24 cellular contexts compared by ENCODE assay signal in the genomic region with DNA sequence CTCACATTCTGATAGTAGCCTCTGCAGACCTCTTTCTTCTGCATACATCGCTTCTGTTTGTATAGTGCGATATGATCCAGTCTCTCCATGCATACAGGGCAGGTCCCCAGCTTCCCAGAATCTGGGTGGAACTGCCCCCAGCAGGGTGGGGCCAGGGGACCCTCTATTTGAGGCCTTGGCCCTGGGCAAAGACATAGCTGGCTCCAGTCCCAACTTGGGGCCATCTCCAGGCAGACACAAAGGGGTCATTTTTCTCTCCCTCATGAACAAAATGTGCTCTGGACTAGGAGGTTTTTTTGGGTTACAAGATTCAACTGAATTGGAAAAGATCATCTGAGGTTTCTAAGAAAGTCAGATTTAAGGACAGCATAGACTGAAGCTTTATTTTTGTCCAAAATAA.
"Had no signal": no experiment of that assay in that cellular context is flagged by ENCODE, and none has a peak within 500 bp of the region (broad histone marks: within the 10 kb centered on the region; RNA-seq: fewer than 3 reads in every experiment).

No MANE protein-coding gene starts in this region.

- H3K4me1 ChIP-seq: foreskin keratinocyte, psoas muscle, upper lobe of left lung had no signal

- ATAC-seq: activated CD4-positive, alpha-beta T cell treated with anti-CD3 and anti-CD28 coated beads for 36 hours; foreskin keratinocyte; left ventricle myocardium superior; natural killer cell treated with Interleukin-12 subunit alpha and Interleukin-12 subunit beta and Interleukin-15 and Interleukin-18, amount 100 ng/mL, for 72 hours; psoas muscle; right cardiac atrium; stimulated activated memory B cell treated with anti-CD40 and anti-IgM and Interleukin-4, amounts not matched to agents 10 μg/mL and 1 μg/mL and 100 μg/mL, for 72 hours; WTC11 had no signal

- H3K9me3 ChIP-seq: ovary, thoracic aorta, upper lobe of left lung had no signal

- H3K27ac Mint-ChIP-seq: activated CD4-positive, alpha-beta T cell treated with anti-CD3 and anti-CD28 coated beads for 36 hours; activated naive CD8-positive, alpha-beta T cell treated with anti-CD3 and anti-CD28 coated beads, Interleukin-2, amount 10 ng/mL, durations not matched to agents 7 days and 5 days; natural killer cell treated with Interleukin-12 subunit alpha and Interleukin-12 subunit beta and Interleukin-15 and Interleukin-18, amount 100 ng/mL, for 72 hours; stimulated activated memory B cell treated with anti-CD40 and anti-IgM and Interleukin-4, amounts not matched to agents 10 μg/mL and 1 μg/mL and 100 μg/mL, for 72 hours; WTC11 had no signal

- H3K27me3 ChIP-seq: foreskin keratinocyte, ovary, upper lobe of left lung had no signal

- H3K36me3 Mint-ChIP-seq: activated naive CD8-positive, alpha-beta T cell treated with anti-CD3 and anti-CD28 coated beads, Interleukin-2, amount 10 ng/mL, durations not matched to agents 7 days and 5 days; natural killer cell treated with Interleukin-12 subunit alpha and Interleukin-12 subunit beta and Interleukin-15 and Interleukin-18, amount 100 ng/mL, for 72 hours; stimulated activated memory B cell treated with anti-CD40 and anti-IgM and Interleukin-4, amounts not matched to agents 10 μg/mL and 1 μg/mL and 100 μg/mL, for 72 hours had no signal

- H3K9me3 Mint-ChIP-seq: activated naive CD8-positive, alpha-beta T cell treated with anti-CD3 and anti-CD28 coated beads, Interleukin-2, amount 10 ng/mL, durations not matched to agents 7 days and 5 days; natural killer cell treated with Interleukin-12 subunit alpha and Interleukin-12 subunit beta and Interleukin-15 and Interleukin-18, amount 100 ng/mL, for 72 hours had no signal

- H3K4me3 Mint-ChIP-seq: activated CD4-positive, alpha-beta T cell treated with anti-CD3 and anti-CD28 coated beads for 36 hours; activated naive CD8-positive, alpha-beta T cell treated with anti-CD3 and anti-CD28 coated beads, Interleukin-2, amount 10 ng/mL, durations not matched to agents 7 days and 5 days; natural killer cell treated with Interleukin-12 subunit alpha and Interleukin-12 subunit beta and Interleukin-15 and Interleukin-18, amount 100 ng/mL, for 72 hours; stimulated activated memory B cell treated with anti-CD40 and anti-IgM and Interleukin-4, amounts not matched to agents 10 μg/mL and 1 μg/mL and 100 μg/mL, for 72 hours; WTC11 had no signal

- H3K4me3 ChIP-seq: ovary, psoas muscle, skin epidermis, stomach, thoracic aorta, upper lobe of left lung had no signal

- H3K4me1 Mint-ChIP-seq: activated CD4-positive, alpha-beta T cell treated with anti-CD3 and anti-CD28 coated beads for 36 hours; activated naive CD8-positive, alpha-beta T cell treated with anti-CD3 and anti-CD28 coated beads, Interleukin-2, amount 10 ng/mL, durations not matched to agents 7 days and 5 days; stimulated activated memory B cell treated with anti-CD40 and anti-IgM and Interleukin-4, amounts not matched to agents 10 μg/mL and 1 μg/mL and 100 μg/mL, for 72 hours; WTC11 had no signal

- DNase-seq: activated CD4-positive, alpha-beta T cell treated with anti-CD3 and anti-CD28 coated beads for 36 hours; activated CD4-positive, alpha-beta T cell treated with anti-CD3 and anti-CD28 coated beads, Interleukin-2, amount 50 U/mL, for 48 hours; activated naive CD4-positive, alpha-beta T cell treated with Interleukin-2 at 50 U/mL for 16 hours; activated naive CD8-positive, alpha-beta T cell treated with anti-CD3 and anti-CD28 coated beads, Interleukin-2, amount 10 ng/mL, durations not matched to agents 7 days and 5 days; activated T-cell treated with anti-CD3 and anti-CD28 coated beads, Interleukin-2, amount 50 U/mL, for 48 hours; amniotic stem cell; cerebellar nuclear complex; cortex of kidney; foreskin keratinocyte; glutamatergic neuron; left ventricle myocardium superior; mammary epithelial cell; ovary; psoas muscle; right cardiac atrium; stimulated activated CD4-positive, alpha-beta T cell treated with anti-CD3 and anti-CD28 coated beads, Interleukin-2, amount 100 ng/mL, for 24 hours; stomach; T-helper 9 cell; upper lobe of left lung had no signal

- H3K27ac ChIP-seq: foreskin keratinocyte, ovary, psoas muscle, skin epidermis, stomach, thoracic aorta, upper lobe of left lung had no signal

- H3K36me3 ChIP-seq: ovary, stomach, thoracic aorta, upper lobe of left lung had no signal
